Comparison of ENCODE assay signal across 9 cellular contexts in the genomic region with DNA sequence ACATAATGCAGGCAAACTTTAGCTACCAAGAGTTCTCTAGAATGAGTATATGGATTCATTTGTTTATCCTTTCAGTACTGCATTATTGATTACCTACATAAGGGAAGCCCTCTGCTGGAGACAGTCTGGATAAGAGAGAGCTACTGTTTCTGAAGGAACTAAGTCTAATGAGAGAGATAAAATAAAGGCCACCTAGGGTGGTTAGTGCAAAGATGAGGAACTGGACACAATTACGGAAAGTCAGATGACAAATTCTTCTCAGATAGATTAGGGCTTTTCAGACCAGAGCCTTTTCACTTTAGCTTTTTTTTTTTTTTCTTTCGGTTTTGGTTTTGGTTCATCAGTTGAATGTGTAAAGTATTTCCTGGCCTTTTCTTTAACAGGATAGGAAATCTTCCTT. TPM values are rescaled to one million over a fixed set of nuclear protein-coding genes. Genes with fewer than 3 reads are reported as not detected.
DNase-seq lines count a peak whose midpoint lies in the region; ATAC-seq lines count a peak whose summit lies in the region.
"Had no signal": no experiment of that assay in that cellular context is flagged by ENCODE, and none has a peak within 500 bp of the region (broad histone marks: within the 10 kb centered on the region; RNA-seq: fewer than 3 reads in every experiment).

No MANE protein-coding gene starts in this region.

- H3K9me3 ChIP-seq in SJCRH30 (replicated peaks) (no peaks in the 10 kb centered on the region), aorta (ENCODE audit: control insufficient read depth, low read length) (no peaks in the 10 kb centered on the region)

- intact Hi-C loops in aorta (cut with DNase I): loop anchor here in 1 of 2 donors (10.0 kb wide), 1 partner anchor 221 kb away; no protein-coding TSS in a partner anchor

- H3K36me3 ChIP-seq in SJCRH30 (peaks cover 2% of the 10 kb centered on the region), aorta (ENCODE audit: control insufficient read depth in 1 of 2, insufficient read depth in 2 of 2, low read length in 1 of 2) (no peaks in the 10 kb centered on the region)

- WGBS in aorta, 2 donors: 80 to 88% methylated on average over 2 of the region's 2 CpGs

- H3K4me3 ChIP-seq in SJCRH30 (no peak overlapping the region), aorta (ENCODE audit: low read length in 2 of 2) (no peak overlapping the region)

- peak in 1 of 2 donors; percentile 41 for ATAC-seq in activated T-cell treated with anti-CD3 and anti-CD28 coated beads, Interleukin-2, amount 50 U/mL, for 4 hours
- ATAC-seq in HG02870 (IDR thresholded peaks at IDR 0.05; ENCODE audit: unreplicated experiment) (peak; percentile 81), aorta (ENCODE audit: low FRiP score) (no peak)
- ATAC-seq in stimulated activated naive CD8-positive, alpha-beta T cell treated with anti-CD3 and anti-CD28 coated beads, Interleukin-15, Interleukin-2, amounts not matched to agents 100 U/mL and 50 U/mL, for 24 hours: peak; percentile 28

- peaks cover 20% of the 10 kb centered on the region for H3K4me1 ChIP-seq in SJCRH30
- H3K4me1 ChIP-seq in aorta (ENCODE audit: control insufficient read depth in 1 of 2, insufficient read depth in 2 of 2, low read length in 2 of 2): no peaks in the 10 kb centered on the region

- peak overlapping the region; percentile 70 for H3K27ac ChIP-seq in SJCRH30
- H3K27ac ChIP-seq in aorta (ENCODE audit: low read depth in 1 of 2, low read length in 2 of 2): no peak overlapping the region

- no peaks in the 10 kb centered on the region for H3K36me3 Mint-ChIP-seq in activated T-cell treated with anti-CD3 and anti-CD28 coated beads, Interleukin-2, amount 50 U/mL, for 4 hours (ENCODE audit: insufficient read depth)

- no peaks in the 10 kb centered on the region for H3K27me3 ChIP-seq in SJCRH30
- H3K27me3 ChIP-seq in aorta (ENCODE audit: control insufficient read depth in 1 of 2, insufficient read depth in 2 of 2, low read length in 1 of 2): no peaks in the 10 kb centered on the region

- peak overlapping the region; percentile 29 for H3K4me3 Mint-ChIP-seq in activated T-cell treated with anti-CD3 and anti-CD28 coated beads, Interleukin-2, amount 50 U/mL, for 4 hours

- H3K27me3 Mint-ChIP-seq in activated T-cell treated with anti-CD3 and anti-CD28 coated beads, Interleukin-2, amount 50 U/mL, for 4 hours (ENCODE audit: low read depth): no peaks in the 10 kb centered on the region

- DNase-seq in activated T-cell treated with anti-CD3 and anti-CD28 coated beads, Interleukin-2, amount 50 U/mL, for 4 hours: no peak
- no peak for DNase-seq in activated T-cell treated with anti-CD3 and anti-CD28 coated beads, Interleukin-2, amount 50 U/mL, for 1 hour
- DNase-seq in SJCRH30: peak in 1 of 2 experiments; percentile 14
- no peak for DNase-seq in stimulated activated naive CD8-positive, alpha-beta T cell treated with anti-CD3 and anti-CD28 coated beads, Interleukin-15, Interleukin-2, amounts not matched to agents 100 U/mL and 50 U/mL, for 24 hours
- DNase-seq in aorta: no peak
- DNase-seq in COR-L47 (lab: John Stamatoyannopoulos, UW): no peak
- no peak for DNase-seq in retina
- DNase-seq: posterior cingulate gyrus had no signal

- H3K4me1 Mint-ChIP-seq in activated T-cell treated with anti-CD3 and anti-CD28 coated beads, Interleukin-2, amount 50 U/mL, for 4 hours (ENCODE audit: low read depth): peaks cover 12% of the 10 kb centered on the region

- H3K9me3 Mint-ChIP-seq in activated T-cell treated with anti-CD3 and anti-CD28 coated beads, Interleukin-2, amount 50 U/mL, for 4 hours: no peaks in the 10 kb centered on the region

RNA-seq across cellular contexts. Expression of a gene that starts 31.3 kb away (rescaled TPM):
- total RNA-seq in activated T-cell treated with anti-CD3 and anti-CD28 coated beads, Interleukin-2, amount 50 U/mL, for 4 hours: 10 to 100 TPM; 26.3 to 32.0 (median 31.2) TPM
- total RNA-seq in SJCRH30 (2014; rRNA removed; shearing (Covaris generic)): 115 and 123 TPM in 2 replicates
- total RNA-seq in aorta: 10 to 100 TPM; 10.1 to 10.3 TPM
- 10 to 100 TPM; 15.2 to 16.8 TPM for polyA plus RNA-seq in aorta
